ENCODE assay signal across 8 cellular contexts in genomic region chr11:820655-821512, GRCh38. TPM values are rescaled to one million over a fixed set of nuclear protein-coding genes. Genes with fewer than 3 reads are reported as not detected.
DNase-seq lines count a peak whose midpoint lies in the region; ATAC-seq and TF ChIP-seq lines count a peak whose summit lies in the region.

No MANE protein-coding gene starts in this region.

- H2BK5ac ChIP-seq in neuronal stem cell (ENCODE audit: low read length), result no peak overlapping the region

- H3K9me2 ChIP-seq in GM23338 (ENCODE audit: insufficient read depth) (no peaks in the 10 kb centered on the region), SU-DHL-6 (replicated peaks; ENCODE audit: insufficient read depth, low read length) (no peaks in the 10 kb centered on the region)

- H4K91ac ChIP-seq in neuronal stem cell (ENCODE audit: low read depth, low read length, poor library complexity), result no peak overlapping the region

- H3K14ac ChIP-seq in neuronal stem cell (ENCODE audit: low read length), result no peak overlapping the region

- peak overlapping the region; percentile 72 for H3K18ac ChIP-seq in neuronal stem cell (ENCODE audit: low read length)

- peaks cover 9% of the 10 kb centered on the region; the same call in 1 of the 2 replicates for H3F3A ChIP-seq in GM23338 (replicated peaks; ENCODE audit: low read depth)
- H3F3A ChIP-seq in SU-DHL-6 (ENCODE audit: insufficient read depth), result no peaks in the 10 kb centered on the region; the same call in 1 of the 2 replicates

- no peak overlapping the region for H3K27ac Mint-ChIP-seq in GM23338

- no peaks in the 10 kb centered on the region for H3K27me3 ChIP-seq in GM23338 (ENCODE audit: insufficient read depth)
- H3K27me3 ChIP-seq in SU-DHL-6 (ENCODE audit: low read length), result no peaks in the 10 kb centered on the region
- H3K27me3 ChIP-seq in fibroblast of lung (ENCODE audit: control insufficient read depth, insufficient read depth, low read length), result no peaks in the 10 kb centered on the region
- H3K27me3 ChIP-seq in neuronal stem cell (ENCODE audit: control insufficient read depth in 3 of 3, insufficient read depth in 3 of 3, low read depth in 1 of 3, low read length in 3 of 3), result peaks cover 0 to 5% (median 0%) of the 10 kb centered on the region in 3 experiments

- peak overlapping the region; percentile 98 for H3K23ac ChIP-seq in neuronal stem cell (ENCODE audit: low read depth, low read length, poor library complexity)

- no peak overlapping the region for H3K4ac ChIP-seq in neuronal stem cell (ENCODE audit: low read length)

- H4K8ac ChIP-seq in neuronal stem cell (ENCODE audit: low read depth, low read length), result no peak overlapping the region

- H3K4me2 ChIP-seq in GM23338, result peak overlapping the region; percentile 85
- peak overlapping the region; percentile 59 for H3K4me2 ChIP-seq in SU-DHL-6 (ENCODE audit: low read depth, low read length, poor library complexity, severe bottlenecking)
- H3K4me2 ChIP-seq in fibroblast of lung (ENCODE audit: extremely low read depth, insufficient read depth, low read length), result peak overlapping the region; percentile 83
- peak overlapping the region; percentile 83 for H3K4me2 ChIP-seq in neuronal stem cell (ENCODE audit: insufficient read depth, low read length, poor library complexity, severe bottlenecking)

- H3K9me3 ChIP-seq in SU-DHL-6 (ENCODE audit: insufficient read depth, low read length) (no peaks in the 10 kb centered on the region), fibroblast of lung (ENCODE audit: control insufficient read depth, insufficient read depth, low read depth, low read length) (no peaks in the 10 kb centered on the region), neuronal stem cell (replicated peaks in 1 of 2; ENCODE audit: control insufficient read depth in 2 of 2, insufficient read depth in 1 of 2, low read depth in 1 of 2, low read length in 2 of 2) (peaks cover 0 to 2% of the 10 kb centered on the region in 2 donors)

- H3K4me1 ChIP-seq in GM23338 (ENCODE audit: insufficient read depth), result peaks cover 7% of the 10 kb centered on the region; the same call in 1 of the 2 replicates
- H3K4me1 ChIP-seq in fibroblast of lung (ENCODE audit: control insufficient read depth, extremely low read depth, insufficient read depth, low read length), result peaks cover 20% of the 10 kb centered on the region
- H3K4me1 ChIP-seq in neuronal stem cell (ENCODE audit: control insufficient read depth in 2 of 2, insufficient read depth in 1 of 2, low read depth in 1 of 2, low read length in 2 of 2), result peaks cover 12 to 15% of the 10 kb centered on the region in 2 donors

- H3K9me3 Mint-ChIP-seq in GM23338, result no peaks in the 10 kb centered on the region

- H3K4me3 Mint-ChIP-seq in GM23338, result peak overlapping the region; percentile 83

- H3K79me2 ChIP-seq in GM23338 (replicated peaks; ENCODE audit: insufficient read depth) (0 out of 2 replicates have a peak, but pooled peaks cover 5% of the 10 kb centered on the region), SU-DHL-6 (ENCODE audit: insufficient read depth, low read length) (no peaks in the 10 kb centered on the region), fibroblast of lung (ENCODE audit: control insufficient read depth, insufficient read depth, low read length) (peaks cover 16% of the 10 kb centered on the region)

- H2BK15ac ChIP-seq in neuronal stem cell (ENCODE audit: low read length), result peak overlapping the region; percentile 91

- no peak overlapping the region for H2BK12ac ChIP-seq in neuronal stem cell (ENCODE audit: low read length)

- H3K36me3 Mint-ChIP-seq in GM23338 (ENCODE audit: low read depth), result peaks cover 11% of the 10 kb centered on the region; the same call in 1 of the 3 replicates

- no peak overlapping the region for H2AFZ ChIP-seq in GM23338
- no peak overlapping the region for H2AFZ ChIP-seq in SU-DHL-6 (ENCODE audit: low read depth, low read length, severe bottlenecking)
- no peak overlapping the region for H2AFZ ChIP-seq in fibroblast of lung (ENCODE audit: low read length)
- no peak overlapping the region for H2AFZ ChIP-seq in neuronal stem cell (ENCODE audit: low read length)

- DNase-seq in GM23338 (ENCODE audit: low spot score), result no peak
- DNase-seq in fibroblast of lung (ENCODE audit: low read depth in 2 of 2), result peak in 1 of 2 donors; percentile 70
- no peak for DNase-seq in neuronal stem cell (ENCODE audit: low spot score)
- DNase-seq in inferior parietal cortex (ENCODE audit: extremely low spot score), result no peak
- no peak for DNase-seq in SKM-1 treated with dmso at 0.1 percent for 144 hours (lab: John Stamatoyannopoulos, UW; ENCODE audit: unreplicated experiment)

- ATAC-seq in GM23338, result no peak
- ATAC-seq in GM18868 (IDR thresholded peaks at IDR 0.05; ENCODE audit: unreplicated experiment), result no peak
- ATAC-seq in HG03175 (IDR thresholded peaks at IDR 0.05; ENCODE audit: unreplicated experiment), result no peak

- H3K9ac ChIP-seq in SU-DHL-6 (ENCODE audit: low read length) (peak overlapping the region; percentile 61), fibroblast of lung (ENCODE audit: insufficient read depth, low read length) (peak overlapping the region; percentile 17), neuronal stem cell (ENCODE audit: low read depth, low read length, poor library complexity) (peak overlapping the region; percentile 86)

- H3K27ac ChIP-seq in GM23338 (ENCODE audit: low read depth) (no peak overlapping the region), SU-DHL-6 (ENCODE audit: low read depth, low read length) (no peak overlapping the region), fibroblast of lung (ENCODE audit: insufficient read depth, low read length) (peak overlapping the region; percentile 31), neuronal stem cell (replicated peaks; ENCODE audit: low read length) (no peak overlapping the region)

- H2BK120ac ChIP-seq in neuronal stem cell (ENCODE audit: low read depth, low read length), result no peak overlapping the region

- no CpG with 5 or more reads among the region's 11 CpGs for WGBS in neuronal stem cell (ENCODE audit: extremely low coverage in 2 of 2, insufficient read length in 2 of 2, insufficient replicate concordance in 1 of 2), 2 donors

- H4K20me1 ChIP-seq in GM23338 (replicated peaks; ENCODE audit: insufficient read depth), result peaks cover 17% of the 10 kb centered on the region
- no peaks in the 10 kb centered on the region; the same call in 1 of the 2 replicates for H4K20me1 ChIP-seq in SU-DHL-6 (ENCODE audit: low read depth, low read length)
- no peaks in the 10 kb centered on the region for H4K20me1 ChIP-seq in fibroblast of lung (ENCODE audit: control insufficient read depth, extremely low read depth, insufficient read depth, low read length)

- peaks cover 6% of the 10 kb centered on the region for H3K79me1 ChIP-seq in neuronal stem cell (ENCODE audit: low read depth, low read length)

- H3K4me1 Mint-ChIP-seq in GM23338, result peaks cover 13% of the 10 kb centered on the region

- H2AK5ac ChIP-seq in neuronal stem cell (ENCODE audit: low read depth, low read length), result peak overlapping the region; percentile 94

- H3K27me3 Mint-ChIP-seq in GM23338 (ENCODE audit: insufficient read depth, low read depth, poor library complexity), result peaks cover 21% of the 10 kb centered on the region

- TF ChIP-seq CTCF in GM23338 (conservative IDR thresholded peaks at IDR 0.05; ENCODE audit: low read depth in 2 of 2), result no peak
- TF ChIP-seq CTCF in SU-DHL-6 (IDR thresholded peaks at IDR 0.05; ENCODE audit: insufficient read depth, low read length, poor library complexity, severe bottlenecking), result no peak
- no peak for TF ChIP-seq CTCF in fibroblast of lung (conservative IDR thresholded peaks at IDR 0.05 in 1 of 2, IDR thresholded peaks at IDR 0.05 in 1 of 2; ENCODE audit: low read depth in 1 of 2, low read length in 2 of 2)

- H3K36me3 ChIP-seq in GM23338 (ENCODE audit: insufficient read depth), result no peaks in the 10 kb centered on the region
- H3K36me3 ChIP-seq in SU-DHL-6 (ENCODE audit: low read length), result no peaks in the 10 kb centered on the region
- peaks cover 15% of the 10 kb centered on the region for H3K36me3 ChIP-seq in fibroblast of lung (ENCODE audit: control insufficient read depth, insufficient read depth, low read length)
- H3K36me3 ChIP-seq in neuronal stem cell (replicated peaks in 1 of 2; ENCODE audit: control insufficient read depth in 2 of 2, insufficient read depth in 2 of 2, low read length in 2 of 2), result peaks cover 0 to 37% of the 10 kb centered on the region in 2 donors

- H3K4me3 ChIP-seq in GM23338, result peak overlapping the region; percentile 73
- H3K4me3 ChIP-seq in SU-DHL-6 (ENCODE audit: insufficient read depth, low read length, poor library complexity, severe bottlenecking), result peak overlapping the region; percentile 61
- H3K4me3 ChIP-seq in fibroblast of lung (replicated peaks in 1 of 4; ENCODE audit: control extremely low read depth in 1 of 4, insufficient read depth in 1 of 4, low read depth in 3 of 4, low read length in 4 of 4), result peak overlapping the region; percentile 58 to 81 (median 75)
- H3K4me3 ChIP-seq in neuronal stem cell (ENCODE audit: low read length in 2 of 2), result peak overlapping the region in 1 of 2 donors; percentile 92

RNA-seq across cellular contexts. Expression of gene PNPLA2, which starts 2.2 kb away (rescaled TPM):
- 33.4 and 45.6 TPM in 2 replicates for total RNA-seq in GM23338 (2014; rRNA removed; shearing (Covaris generic))
- polyA plus RNA-seq in GM23338 (2016; fragmentation: Nextera tagmentation; extraction: Ambion mirVana), result 31.1 and 32.3 TPM in 2 replicates
- total RNA-seq in fibroblast of lung, result 16.2 and 33.9 TPM in 2 replicates
- 16.2 and 17.0 TPM in 2 replicates for polyA plus RNA-seq in fibroblast of lung
- polyA plus RNA-seq in fibroblast of lung (2012), result 65.5 and 80.5 TPM in 2 replicates
- polyA minus RNA-seq in fibroblast of lung (ENCODE audit: low replicate concordance), result 108 and 136 TPM in 2 replicates
- 34.4 TPM for polyA plus RNA-seq in neuronal stem cell (2013, experiment 1 of 2)
- polyA plus RNA-seq in neuronal stem cell (2013, experiment 2 of 2), result 33.9 TPM

RNA-seq across cellular contexts. Expression of gene CRACR2B, which starts 6.8 kb away (rescaled TPM):
- 58.0 and 64.1 TPM in 2 replicates for total RNA-seq in GM23338 (2014; rRNA removed; shearing (Covaris generic))
- polyA plus RNA-seq in GM23338 (2016; fragmentation: Nextera tagmentation; extraction: Ambion mirVana) (55.9 and 59.4 TPM in 2 replicates), fibroblast of lung (0.11 and 0.82 TPM in 2 replicates)
- 0.66 and 1.0 TPM in 2 replicates for total RNA-seq in fibroblast of lung
- polyA plus RNA-seq in fibroblast of lung (2012), result 0.98 and 2.6 TPM in 2 replicates
- 2.1 TPM in 1 of 2 replicates, not detected in the other for polyA minus RNA-seq in fibroblast of lung (ENCODE audit: low replicate concordance)
- 12.4 TPM for polyA plus RNA-seq in neuronal stem cell (2013, experiment 1 of 2)
- polyA plus RNA-seq in neuronal stem cell (2013, experiment 2 of 2), result 11.8 TPM

RNA-seq across cellular contexts. Expression of gene RPLP2, which starts 11.1 kb away (rescaled TPM):
- 428 and 518 TPM in 2 replicates for total RNA-seq in GM23338 (2014; rRNA removed; shearing (Covaris generic))
- 1,782 and 2,023 TPM in 2 replicates for polyA plus RNA-seq in GM23338 (2016; fragmentation: Nextera tagmentation; extraction: Ambion mirVana)
- 282 and 294 TPM in 2 replicates for total RNA-seq in fibroblast of lung
- polyA plus RNA-seq in fibroblast of lung, result 741 and 904 TPM in 2 replicates
- 1,458 and 1,948 TPM in 2 replicates for polyA plus RNA-seq in fibroblast of lung (2012)
- polyA minus RNA-seq in fibroblast of lung (ENCODE audit: low replicate concordance), result 327 and 443 TPM in 2 replicates
- 5,165 TPM for polyA plus RNA-seq in neuronal stem cell (2013, experiment 1 of 2)
- 5,448 TPM for polyA plus RNA-seq in neuronal stem cell (2013, experiment 2 of 2)

RNA-seq across cellular contexts. Expression of gene CD151, which starts 11.9 kb away (rescaled TPM):
- total RNA-seq in GM23338 (2014; rRNA removed; shearing (Covaris generic)), result 109 and 119 TPM in 2 replicates
- polyA plus RNA-seq in GM23338 (2016; fragmentation: Nextera tagmentation; extraction: Ambion mirVana) (62.9 and 64.4 TPM in 2 replicates), fibroblast of lung (711 and 748 TPM in 2 replicates)
- 408 and 547 TPM in 2 replicates for total RNA-seq in fibroblast of lung
- polyA plus RNA-seq in fibroblast of lung (2012), result 822 and 945 TPM in 2 replicates
- polyA minus RNA-seq in fibroblast of lung (ENCODE audit: low replicate concordance), result 953 and 983 TPM in 2 replicates
- polyA plus RNA-seq in neuronal stem cell (2013, experiment 1 of 2), result 74.1 TPM
- 74.3 TPM for polyA plus RNA-seq in neuronal stem cell (2013, experiment 2 of 2)

RNA-seq across cellular contexts. Expression of gene PIDD1, which starts 15.9 kb away (rescaled TPM):
- 26.0 and 37.6 TPM in 2 replicates for total RNA-seq in GM23338 (2014; rRNA removed; shearing (Covaris generic))
- polyA plus RNA-seq in GM23338 (2016; fragmentation: Nextera tagmentation; extraction: Ambion mirVana) (22.7 and 25.6 TPM in 2 replicates), fibroblast of lung (2.2 and 3.8 TPM in 2 replicates)
- total RNA-seq in fibroblast of lung, result 7.4 and 14.2 TPM in 2 replicates
- polyA plus RNA-seq in fibroblast of lung (2012), result 4.6 and 11.9 TPM in 2 replicates
- polyA minus RNA-seq in fibroblast of lung (ENCODE audit: low replicate concordance), result 5.1 and 12.4 TPM in 2 replicates
- 30.8 TPM for polyA plus RNA-seq in neuronal stem cell (2013, experiment 1 of 2)
- 31.2 TPM for polyA plus RNA-seq in neuronal stem cell (2013, experiment 2 of 2)

Comparison
In these comparisons a context has a peak if more than half of its experiments do, and no peak if none do; other contexts are left out.
1. H3K9ac ChIP-seq: peak in every context shown above with its lines; median percentile 86 in neuronal stem cell; 61 in SU-DHL-6; 17 in fibroblast of lung.
2. RNA of gene CRACR2B, which starts 6.8 kb away (total RNA-seq): 58.0 to 64.1 TPM in GM23338; 0.66 to 1.0 TPM in fibroblast of lung; every median in the first group is over 10 times any median in the second.
3. Peak in every context shown above with its lines, with median percentiles within 50 percentile points of each other: H3K4me2 ChIP-seq.